In genomic region chr5:128097224-128097623, GRCh38 we compare ENCODE assay signal across 22 cellular contexts.
"Had no signal": no experiment of that assay in that cellular context is flagged by ENCODE, and none has a peak within 500 bp of the region (broad histone marks: within the 10 kb centered on the region; RNA-seq: fewer than 3 reads in every experiment).

No MANE protein-coding gene starts in this region.

- ATAC-seq: Panc1, PC-3 had no signal

- FAIRE-seq: HTR-8/SVneo had no signal

- H3K27ac ChIP-seq: HL-60, RWPE1 had no signal

- DNase-seq: Kasumi-1; KG1; MM.1S; NCI-H1092 treated with DMSO at 0.1 percent for 48 hours; NCI-H1436; NCI-H187; NCI-H2029; NCI-H2081 treated with DMSO at 0.1 percent for 48 hours; NCI-H2171; NCI-H226; NCI-H446; NCI-H510A; NCI-H524 treated with DMSO at 0.1 percent for 48 hours; NCI-H69; NCI-H774; NK-92 treated with Interleukin-12 subunit alpha and Interleukin-12 subunit beta, amount 100 ng/mL, for 24 hours; PC-3; SHP77 had no signal
